In genomic region chrX:64925480-64925879, GRCh38 we compare ENCODE assay signal across 29 cellular contexts.
"Had no signal": no experiment of that assay in that cellular context is flagged by ENCODE, and none has a peak within 500 bp of the region (broad histone marks: within the 10 kb centered on the region; RNA-seq: fewer than 3 reads in every experiment).

No MANE protein-coding gene starts in this region.

- H3K27ac Mint-ChIP-seq: stimulated activated effector memory CD8-positive, alpha-beta T cell treated with anti-CD3 and anti-CD28 coated beads, Interleukin-12 subunit alpha, Interleukin-12 subunit beta, amount 100 ng/mL, for 72 hours; stimulated activated memory B cell treated with anti-CD40 and anti-IgM and Interleukin-4, amounts not matched to agents 10 μg/mL and 1 μg/mL and 100 μg/mL, for 72 hours; stimulated activated naive B cell treated with anti-CD40 and anti-IgM and Interleukin-4, amounts not matched to agents 10 μg/mL and 1 μg/mL and 100 μg/mL, for 72 hours; stimulated activated naive CD8-positive, alpha-beta T cell treated with anti-CD3 and anti-CD28 coated beads, Interleukin-15, amount 100 ng/mL, for 72 hours; stimulated activated naive CD8-positive, alpha-beta T cell treated with anti-CD3 and anti-CD28 coated beads, Interleukin-15, Interleukin-2, amounts not matched to agents 100 ng/mL and 50 ng/mL, for 24 hours; type B pancreatic cell had no signal

- H3K4me3 Mint-ChIP-seq: stimulated activated effector memory CD8-positive, alpha-beta T cell treated with anti-CD3 and anti-CD28 coated beads, Interleukin-12 subunit alpha, Interleukin-12 subunit beta, amount 100 ng/mL, for 72 hours; stimulated activated memory B cell treated with anti-CD40 and anti-IgM and Interleukin-4, amounts not matched to agents 10 μg/mL and 1 μg/mL and 100 μg/mL, for 72 hours; stimulated activated naive B cell treated with anti-CD40 and anti-IgM and Interleukin-4, amounts not matched to agents 10 μg/mL and 1 μg/mL and 100 μg/mL, for 72 hours; stimulated activated naive CD8-positive, alpha-beta T cell treated with anti-CD3 and anti-CD28 coated beads, Interleukin-15, amount 100 ng/mL, for 72 hours; stimulated activated naive CD8-positive, alpha-beta T cell treated with anti-CD3 and anti-CD28 coated beads, Interleukin-15, Interleukin-2, amounts not matched to agents 100 ng/mL and 50 ng/mL, for 24 hours; type B pancreatic cell had no signal

- H3K27me3 Mint-ChIP-seq: stimulated activated memory B cell treated with anti-CD40 and anti-IgM and Interleukin-4, amounts not matched to agents 10 μg/mL and 1 μg/mL and 100 μg/mL, for 72 hours; stimulated activated naive B cell treated with anti-CD40 and anti-IgM and Interleukin-4, amounts not matched to agents 10 μg/mL and 1 μg/mL and 100 μg/mL, for 72 hours; stimulated activated naive CD8-positive, alpha-beta T cell treated with anti-CD3 and anti-CD28 coated beads, Interleukin-15, amount 100 ng/mL, for 72 hours; stimulated activated naive CD8-positive, alpha-beta T cell treated with anti-CD3 and anti-CD28 coated beads, Interleukin-15, Interleukin-2, amounts not matched to agents 100 ng/mL and 50 ng/mL, for 24 hours; type B pancreatic cell had no signal

- H3K4me1 ChIP-seq: stomach, suprapubic skin, testis, thyroid gland, tibial artery, tibial nerve, transverse colon, upper lobe of left lung, upper lobe of right lung, uterus, vagina had no signal

- DNase-seq: stimulated activated CD4-positive, alpha-beta T cell treated with anti-CD3 and anti-CD28 coated beads, Interleukin-2, amount 100 ng/mL, for 48 hours; stimulated activated CD4-positive, alpha-beta T cell treated with anti-CD3 and anti-CD28 coated beads, Interleukin-4, amount 100 ng/mL, for 1 hour; stimulated activated CD4-positive, alpha-beta T cell treated with anti-CD3 and anti-CD28 coated beads, Interleukin-4, amount 100 ng/mL, for 24 hours; stimulated activated CD4-positive, alpha-beta T cell treated with anti-CD3 and anti-CD28 coated beads, Interleukin-4, amount 100 ng/mL, for 4 hours; stimulated activated CD8-positive, alpha-beta memory T cell treated with anti-CD3 and anti-CD28 coated beads, Interleukin-4, amount 100 ng/mL, for 48 hours; stimulated activated naive B cell treated with anti-CD40 and anti-IgM and Interleukin-4, amounts not matched to agents 10 μg/mL and 1 μg/mL and 100 μg/mL, for 72 hours; stimulated activated naive CD4-positive, alpha-beta T cell; stimulated activated naive CD4-positive, alpha-beta T cell treated with Interleukin-2 at 50 U/mL for 16 hours; stimulated activated naive CD8-positive, alpha-beta T cell treated with anti-CD3 and anti-CD28 coated beads, Interleukin-15, amount 100 ng/mL, for 72 hours; stimulated activated naive CD8-positive, alpha-beta T cell treated with anti-CD3 and anti-CD28 coated beads, Interleukin-15, Interleukin-2, amounts not matched to agents 100 U/mL and 50 U/mL, for 24 hours; stomach; substantia nigra; testis; thyroid gland; tibial artery; transverse colon; trophoblast cell; upper lobe of left lung; upper lobe of right lung; uterus had no signal

- FAIRE-seq: urothelium cell line had no signal

- H3K4me3 ChIP-seq: stomach, suprapubic skin, testis, thoracic aorta, thyroid gland, tibial artery, tibial nerve, transverse colon, upper lobe of left lung, upper lobe of right lung, uterus, vagina had no signal

- H3K36me3 ChIP-seq: suprapubic skin, thoracic aorta, thyroid gland, transverse colon, upper lobe of left lung, upper lobe of right lung, uterus, vagina had no signal

- H3K4me1 Mint-ChIP-seq: stimulated activated effector memory CD8-positive, alpha-beta T cell treated with anti-CD3 and anti-CD28 coated beads, Interleukin-12 subunit alpha, Interleukin-12 subunit beta, amount 100 ng/mL, for 72 hours; stimulated activated naive CD8-positive, alpha-beta T cell treated with anti-CD3 and anti-CD28 coated beads, Interleukin-15, amount 100 ng/mL, for 72 hours had no signal

- H3K27me3 ChIP-seq: stomach, suprapubic skin, testis, thyroid gland, tibial artery, tibial nerve, transverse colon, upper lobe of left lung, upper lobe of right lung, uterus, vagina had no signal

- H3K36me3 Mint-ChIP-seq: type B pancreatic cell had no signal

- H3K9me3 ChIP-seq: suprapubic skin, testis, thyroid gland, transverse colon, upper lobe of right lung, uterus had no signal

- ATAC-seq: stimulated activated effector memory CD8-positive, alpha-beta T cell treated with anti-CD3 and anti-CD28 coated beads, Interleukin-12 subunit alpha, Interleukin-12 subunit beta, amount 100 ng/mL, for 72 hours; stimulated activated memory B cell treated with anti-CD40 and anti-IgM and Interleukin-4, amounts not matched to agents 10 μg/mL and 1 μg/mL and 100 μg/mL, for 72 hours; stimulated activated naive B cell treated with anti-CD40 and anti-IgM and Interleukin-4, amounts not matched to agents 10 μg/mL and 1 μg/mL and 100 μg/mL, for 72 hours; stimulated activated naive CD8-positive, alpha-beta T cell treated with anti-CD3 and anti-CD28 coated beads, Interleukin-15, amount 100 ng/mL, for 72 hours; stimulated activated naive CD8-positive, alpha-beta T cell treated with anti-CD3 and anti-CD28 coated beads, Interleukin-15, Interleukin-2, amounts not matched to agents 100 U/mL and 50 U/mL, for 24 hours; upper lobe of right lung had no signal

- H3K27ac ChIP-seq: stomach, suprapubic skin, testis, thoracic aorta, thyroid gland, tibial artery, tibial nerve, transverse colon, upper lobe of left lung, upper lobe of right lung, uterus, vagina had no signal
